ENCODE assay signal across 9 cellular contexts in genomic region chr20:62651285-62652021, GRCh38. TPM values are rescaled to one million over a fixed set of nuclear protein-coding genes. Genes with fewer than 3 reads are reported as not detected.
DNase-seq lines count a peak whose midpoint lies in the region; ATAC-seq and TF ChIP-seq lines count a peak whose summit lies in the region.
"Had no signal": no experiment of that assay in that cellular context is flagged by ENCODE, and none has a peak within 500 bp of the region (broad histone marks: within the 10 kb centered on the region; RNA-seq: fewer than 3 reads in every experiment).

No MANE protein-coding gene starts in this region.

- no peak for DNase-seq in Panc1 (ENCODE audit: low read depth, low spot score)
- DNase-seq in activated effector memory CD4-positive, alpha-beta T cell treated with Interleukin-2 at 50 U/mL for 16 hours: peak; percentile 80
- DNase-seq in hepatocyte (ENCODE audit: low spot score): peak; percentile 65
- DNase-seq in stimulated activated CD4-positive, alpha-beta T cell treated with anti-CD3 and anti-CD28 coated beads, Interleukin-4, amount 100 ng/mL, for 48 hours (ENCODE audit: low read depth in 2 of 2): peak; percentile 59 to 61
- DNase-seq in 8988T: no peak
- no peak for DNase-seq in HCEC 1CT

- 72% methylated on average over 22 of the region's 24 CpGs for WGBS in hepatocyte (ENCODE audit: low lambda C conversion rate, missing lambda C conversion rate)

- H3K27me3 ChIP-seq in Panc1 (ENCODE audit: control insufficient read depth, insufficient read depth, low read length) (no peaks in the 10 kb centered on the region), hepatocyte (no peaks in the 10 kb centered on the region)

- H3K4me1 ChIP-seq in Panc1 (ENCODE audit: control insufficient read depth, insufficient read depth, low read length): peaks cover 95% of the 10 kb centered on the region
- H3K4me1 ChIP-seq in hepatocyte (ENCODE audit: insufficient read depth): peaks cover 24% of the 10 kb centered on the region

- no peaks in the 10 kb centered on the region for H3K9me2 ChIP-seq in hepatocyte (replicated peaks; ENCODE audit: insufficient read depth)

- peak overlapping the region; percentile 44 for H3K4me2 ChIP-seq in hepatocyte

- H4K20me1 ChIP-seq in hepatocyte (ENCODE audit: insufficient read depth, poor library complexity, severe bottlenecking): no peaks in the 10 kb centered on the region

- no peak for TF ChIP-seq CTCF in Panc1 (IDR thresholded peaks at IDR 0.05)
- no peak for TF ChIP-seq CTCF in hepatocyte (IDR thresholded peaks at IDR 0.05; ENCODE audit: poor library complexity)

- no TSS peak for BruUV-seq in Panc1 (replicated peaks; lab: Mats Ljungman, UMichigan)

- H3K27ac ChIP-seq in Panc1 (ENCODE audit: low read length) (peak overlapping the region; percentile 96), hepatocyte (peak overlapping the region; percentile 95)

- intact Hi-C loops in Panc1 (cut with micrococcal nuclease; ENCODE audit: unreplicated experiment): no loop called here

- H3K4me3 ChIP-seq in Panc1 (ENCODE audit: low read depth in 2 of 2, low read length in 2 of 2) (peak overlapping the region; percentile 5 to 32; a peak in 2 of 4 replicates), hepatocyte (no peak overlapping the region)

- no peaks in the 10 kb centered on the region for H3K79me2 ChIP-seq in hepatocyte

- no peak overlapping the region for H2AFZ ChIP-seq in hepatocyte

- ATAC-seq in GM18870 (IDR thresholded peaks at IDR 0.05; ENCODE audit: unreplicated experiment) (peak; percentile 70), HG03039 (IDR thresholded peaks at IDR 0.05; ENCODE audit: unreplicated experiment) (peak; percentile 37), Panc1 (no peak)

- no peaks in the 10 kb centered on the region for H3K9me3 ChIP-seq in Panc1 (ENCODE audit: control insufficient read depth, insufficient read depth, low read depth, low read length)
- H3K9me3 ChIP-seq in hepatocyte (ENCODE audit: low read depth): no peaks in the 10 kb centered on the region

- no peaks in the 10 kb centered on the region; the same call in none of the 2 replicates for H3K36me3 ChIP-seq in Panc1 (ENCODE audit: control insufficient read depth, insufficient read depth, low read length)
- H3K36me3 ChIP-seq in hepatocyte (replicated peaks; ENCODE audit: insufficient read depth, low read depth): no peaks in the 10 kb centered on the region

- POLR2A ChIA-PET in Panc1 (lab: Charles Lee): interaction anchor here (0.6 to 1.1 kb wide), 2 partner anchors 11 to 485 kb away, joined by 3 to 6 read pairs; no protein-coding TSS in a partner anchor

- CTCF ChIA-PET in Panc1 (lab: Charles Lee): no interaction called here

- in situ Hi-C loops in Panc1 (cut with HindIII; ENCODE audit: low pct_unique_long_range_greater_than_20kb, low sequenced_read_pairs): no loop called here

RNA-seq across cellular contexts. Expression of gene SLCO4A1, which starts 9.2 kb away (rescaled TPM):
- total RNA-seq in Panc1 (2021; ENCODE audit: unreplicated experiment): 167 TPM
- 145 TPM for polyA plus RNA-seq in Panc1 (2012; ENCODE audit: insufficient read length)
- total RNA-seq in hepatocyte: 25.8 and 26.7 TPM in 2 replicates
- polyA plus RNA-seq in hepatocyte: 87.3 and 99.0 TPM in 2 replicates

RNA-seq across cellular contexts. Expression of gene NTSR1, which starts 57.2 kb away (rescaled TPM):
- total RNA-seq in Panc1 (2021; ENCODE audit: unreplicated experiment) (44.1 TPM), hepatocyte (0.08 and 0.37 TPM in 2 replicates)
- 73.6 TPM for polyA plus RNA-seq in Panc1 (2012; ENCODE audit: insufficient read length)
- 0.09 TPM in 1 of 2 replicates, not detected in the other for polyA plus RNA-seq in hepatocyte
- total RNA-seq: activated CD8-positive, alpha-beta memory T cell treated with anti-CD3 and anti-CD28 coated beads for 36 hours had no signal

Comparison
In these comparisons a context has a peak if more than half of its experiments do, and no peak if none do; other contexts are left out.
1. DNase-seq: peak in activated effector memory CD4-positive, alpha-beta T cell treated with Interleukin-2 at 50 U/mL for 16 hours (single experiment), hepatocyte (single experiment) and stimulated activated CD4-positive, alpha-beta T cell treated with anti-CD3 and anti-CD28 coated beads, Interleukin-4, amount 100 ng/mL, for 48 hours (2 of 2); none in Panc1 (single experiment), 8988T (single experiment) and HCEC 1CT (single experiment).
2. RNA of gene NTSR1, which starts 57.2 kb away (total RNA-seq): 44.1 TPM in Panc1 (single experiment); 0.08 to 0.37 TPM in hepatocyte; every median in the first group is over 10 times any median in the second.